ENCODE assay signal across 1 cellular context in the genomic region with DNA sequence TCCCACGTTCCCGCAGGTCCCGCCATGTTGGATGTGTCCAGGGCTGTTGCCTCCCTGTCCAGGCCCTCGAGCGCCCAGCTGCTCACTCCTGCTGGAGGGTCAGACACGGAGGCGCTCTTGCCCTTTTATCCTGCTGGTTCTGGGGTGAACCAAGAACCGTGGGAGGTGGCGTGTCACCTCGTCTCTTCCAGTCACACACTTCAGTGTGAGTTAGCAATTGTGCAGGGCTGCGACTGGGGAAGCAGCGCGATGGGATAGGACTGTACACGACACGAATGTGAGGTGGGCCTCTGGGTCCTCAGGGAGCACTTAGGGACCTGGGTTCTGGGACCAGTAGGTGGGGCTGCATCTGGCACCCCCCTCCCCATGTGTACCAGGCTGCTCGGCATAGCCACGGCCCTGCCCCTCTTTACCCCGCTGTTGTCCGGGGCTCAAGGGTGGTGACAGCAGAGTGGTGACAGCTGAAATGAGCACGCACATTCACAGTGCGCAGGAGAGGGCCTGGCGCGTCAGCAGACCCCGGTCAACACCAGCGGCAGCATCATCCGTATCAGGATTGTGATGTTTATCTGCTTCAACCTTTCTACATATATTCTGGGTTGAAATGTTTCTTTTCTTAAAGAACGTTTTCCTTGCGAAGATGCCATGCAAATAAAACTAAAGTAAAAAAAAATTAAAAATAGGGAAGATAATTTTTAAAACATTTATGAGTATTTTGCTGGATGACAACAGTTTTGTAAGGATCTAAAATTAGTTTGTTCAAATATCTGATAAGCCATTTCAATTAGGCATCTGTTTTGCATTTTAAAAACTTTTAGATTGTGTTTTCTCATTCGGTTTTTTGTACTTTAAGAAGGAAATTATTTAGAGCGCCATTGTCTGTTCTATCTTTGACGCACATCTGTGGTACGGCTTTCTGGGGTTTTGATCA.
TF ChIP-seq lines count a peak whose summit lies in the region.

No MANE protein-coding gene starts in this region.

TF ChIP-seq in GM23338, 12 proteins besides CTCF, POLR2A, EP300 and RAD21 (continued from another document):
- TF ChIP-seq, protein P1, sequence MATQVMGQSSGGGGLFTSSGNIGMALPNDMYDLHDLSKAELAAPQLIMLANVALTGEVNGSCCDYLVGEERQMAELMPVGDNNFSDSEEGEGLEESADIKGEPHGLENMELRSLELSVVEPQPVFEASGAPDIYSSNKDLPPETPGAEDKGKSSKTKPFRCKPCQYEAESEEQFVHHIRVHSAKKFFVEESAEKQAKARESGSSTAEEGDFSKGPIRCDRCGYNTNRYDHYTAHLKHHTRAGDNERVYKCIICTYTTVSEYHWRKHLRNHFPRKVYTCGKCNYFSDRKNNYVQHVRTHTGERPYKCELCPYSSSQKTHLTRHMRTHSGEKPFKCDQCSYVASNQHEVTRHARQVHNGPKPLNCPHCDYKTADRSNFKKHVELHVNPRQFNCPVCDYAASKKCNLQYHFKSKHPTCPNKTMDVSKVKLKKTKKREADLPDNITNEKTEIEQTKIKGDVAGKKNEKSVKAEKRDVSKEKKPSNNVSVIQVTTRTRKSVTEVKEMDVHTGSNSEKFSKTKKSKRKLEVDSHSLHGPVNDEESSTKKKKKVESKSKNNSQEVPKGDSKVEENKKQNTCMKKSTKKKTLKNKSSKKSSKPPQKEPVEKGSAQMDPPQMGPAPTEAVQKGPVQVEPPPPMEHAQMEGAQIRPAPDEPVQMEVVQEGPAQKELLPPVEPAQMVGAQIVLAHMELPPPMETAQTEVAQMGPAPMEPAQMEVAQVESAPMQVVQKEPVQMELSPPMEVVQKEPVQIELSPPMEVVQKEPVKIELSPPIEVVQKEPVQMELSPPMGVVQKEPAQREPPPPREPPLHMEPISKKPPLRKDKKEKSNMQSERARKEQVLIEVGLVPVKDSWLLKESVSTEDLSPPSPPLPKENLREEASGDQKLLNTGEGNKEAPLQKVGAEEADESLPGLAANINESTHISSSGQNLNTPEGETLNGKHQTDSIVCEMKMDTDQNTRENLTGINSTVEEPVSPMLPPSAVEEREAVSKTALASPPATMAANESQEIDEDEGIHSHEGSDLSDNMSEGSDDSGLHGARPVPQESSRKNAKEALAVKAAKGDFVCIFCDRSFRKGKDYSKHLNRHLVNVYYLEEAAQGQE (IDR thresholded peaks at IDR 0.05; ENCODE audit: unreplicated experiment), result no peak
- TF ChIP-seq CREB1 (CRISPR knock-in tag; IDR thresholded peaks at IDR 0.05; ENCODE audit: low read depth), result no peak
- no peak for TF ChIP-seq NANOG (IDR thresholded peaks at IDR 0.05; ENCODE audit: borderline replicate concordance)
- no peak for TF ChIP-seq EZH2 (IDR thresholded peaks at IDR 0.05; ENCODE audit: low read depth, unreplicated experiment)
- TF ChIP-seq POLR2AphosphoS5 (IDR thresholded peaks at IDR 0.05; ENCODE audit: low read depth), result no peak
- TF ChIP-seq EZH2phosphoT487 (IDR thresholded peaks at IDR 0.05; ENCODE audit: unreplicated experiment), result no peak
